Comparison of ENCODE assay signal across 17 cellular contexts in the genomic region with DNA sequence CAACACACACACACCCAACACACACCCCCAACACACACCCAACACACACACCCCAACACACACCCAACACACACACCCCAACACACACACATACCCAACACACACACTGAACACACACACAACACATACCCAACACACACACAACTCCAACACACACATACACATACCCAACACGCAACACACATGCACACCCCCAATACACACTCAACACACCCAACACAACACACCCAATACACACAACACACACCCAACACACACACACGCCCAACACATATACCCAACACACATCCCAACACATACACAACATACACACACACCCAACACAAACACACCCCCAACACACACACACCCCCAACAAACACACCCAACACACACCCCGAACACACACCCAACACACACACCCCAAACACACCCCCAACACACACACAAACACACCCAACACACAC. TPM values are rescaled to one million over a fixed set of nuclear protein-coding genes. Genes with fewer than 3 reads are reported as not detected.
DNase-seq lines count a peak whose midpoint lies in the region; ATAC-seq and TF ChIP-seq lines count a peak whose summit lies in the region.
"Had no signal": no experiment of that assay in that cellular context is flagged by ENCODE, and none has a peak within 500 bp of the region (broad histone marks: within the 10 kb centered on the region; RNA-seq: fewer than 3 reads in every experiment).

No MANE protein-coding gene starts in this region.

- no peaks in the 10 kb centered on the region for H3K36me3 ChIP-seq in GM06990 (ENCODE audit: control insufficient read depth, insufficient read depth, low read length)
- H3K36me3 ChIP-seq: MG63, Peyer's patch had no signal

- DNase-seq in GM06990 (ENCODE audit: extremely low read depth, insufficient read length) (no peak), NCI-H2081 (lab: John Stamatoyannopoulos, UW) (no peak), CD14-positive monocyte (ENCODE audit: low spot score) (no peak)
- DNase-seq in activated CD8-positive, alpha-beta T cell treated with anti-CD3 and anti-CD28 coated beads, Interleukin-2, amount 10 ng/mL, durations not matched to agents 7 days and 5 days: no peak
- no peak for DNase-seq in stimulated activated CD4-positive, alpha-beta T cell treated with anti-CD3 and anti-CD28 coated beads, Interleukin-4, amount 100 ng/mL, for 4 hours
- DNase-seq: CD8-positive, alpha-beta memory T cell; GF-D8; H9; NCI-H1105; NCI-H1930; NCI-H510A; Peyer's patch; SHP77 had no signal

- no peaks in the 10 kb centered on the region for H3K27me3 ChIP-seq in GM06990 (replicated peaks; ENCODE audit: control insufficient read depth, insufficient read depth, low read length)
- H3K27me3 ChIP-seq: MG63, Peyer's patch had no signal

- no peaks in the 10 kb centered on the region for H3K9me3 Mint-ChIP-seq in activated CD8-positive, alpha-beta T cell treated with anti-CD3 and anti-CD28 coated beads, Interleukin-2, amount 10 ng/mL, durations not matched to agents 7 days and 5 days (ENCODE audit: insufficient read depth)
- H3K9me3 Mint-ChIP-seq in CD14-positive monocyte: peaks cover 0 to 8% (median 0%) of the 10 kb centered on the region in 7 donors
- H3K9me3 Mint-ChIP-seq: CD8-positive, alpha-beta memory T cell had no signal

- peak overlapping the region; percentile 7 for H3K4me3 ChIP-seq in GM06990 (replicated peaks; ENCODE audit: low read depth, low read length)
- H3K4me3 ChIP-seq in GM08714 (ENCODE audit: low read length): peak overlapping the region; percentile 37; the same call in 1 of the 2 replicates
- H3K4me3 ChIP-seq: MG63, Peyer's patch had no signal

- CTCF ChIA-PET in activated CD8-positive, alpha-beta T cell treated with anti-CD3 and anti-CD28 coated beads, Interleukin-2, amount 10 ng/mL, durations not matched to agents 7 days and 5 days (lab: Charles Lee): interaction anchor here (1.3 kb wide), 1 partner anchor 11 kb away, joined by 4 read pairs; no protein-coding TSS in a partner anchor

- ATAC-seq in activated CD8-positive, alpha-beta T cell treated with anti-CD3 and anti-CD28 coated beads, Interleukin-2, amount 10 ng/mL, durations not matched to agents 7 days and 5 days: no peak
- peak; percentile 23 for ATAC-seq in esophagus mucosa
- ATAC-seq: SK-N-SH treated with all-trans-retinoic acid at 6 μM for 48 hours had no signal

- no peak overlapping the region for H3K4me3 Mint-ChIP-seq in activated CD8-positive, alpha-beta T cell treated with anti-CD3 and anti-CD28 coated beads, Interleukin-2, amount 10 ng/mL, durations not matched to agents 7 days and 5 days
- no peak overlapping the region for H3K4me3 Mint-ChIP-seq in CD14-positive monocyte

- H3K4me1 Mint-ChIP-seq in activated CD8-positive, alpha-beta T cell treated with anti-CD3 and anti-CD28 coated beads, Interleukin-2, amount 10 ng/mL, durations not matched to agents 7 days and 5 days (ENCODE audit: low read depth): peaks cover 32% of the 10 kb centered on the region
- peaks cover 1% of the 10 kb centered on the region for H3K4me1 Mint-ChIP-seq in CD14-positive monocyte

- TF ChIP-seq CTCF in GM06990 (IDR thresholded peaks at IDR 0.05; ENCODE audit: insufficient read depth, low read length, poor library complexity, severe bottlenecking) (no peak), CD14-positive monocyte (IDR thresholded peaks at IDR 0.05) (no peak)

- H3K27me3 Mint-ChIP-seq in activated CD8-positive, alpha-beta T cell treated with anti-CD3 and anti-CD28 coated beads, Interleukin-2, amount 10 ng/mL, durations not matched to agents 7 days and 5 days (ENCODE audit: low read depth): peaks cover 7% of the 10 kb centered on the region
- H3K27me3 Mint-ChIP-seq in CD14-positive monocyte (ENCODE audit: low read depth in 3 of 3): peaks cover 12 to 33% (median 22%) of the 10 kb centered on the region in 3 donors

- intact Hi-C loops in CD14-positive monocyte (cut with micrococcal nuclease): no loop called here

- peak overlapping the region; percentile 75 for H3K27ac Mint-ChIP-seq in activated CD8-positive, alpha-beta T cell treated with anti-CD3 and anti-CD28 coated beads, Interleukin-2, amount 10 ng/mL, durations not matched to agents 7 days and 5 days
- H3K27ac Mint-ChIP-seq in CD14-positive monocyte: no peak overlapping the region
- H3K27ac Mint-ChIP-seq: H9 had no signal

- POLR2A ChIA-PET in activated CD8-positive, alpha-beta T cell treated with anti-CD3 and anti-CD28 coated beads, Interleukin-2, amount 10 ng/mL, durations not matched to agents 7 days and 5 days (lab: Charles Lee): no interaction called here

- H3K36me3 Mint-ChIP-seq in activated CD8-positive, alpha-beta T cell treated with anti-CD3 and anti-CD28 coated beads, Interleukin-2, amount 10 ng/mL, durations not matched to agents 7 days and 5 days (ENCODE audit: low read depth): peaks cover 3% of the 10 kb centered on the region
- H3K36me3 Mint-ChIP-seq in CD14-positive monocyte: no peaks in the 10 kb centered on the region
- H3K36me3 Mint-ChIP-seq: CD8-positive, alpha-beta memory T cell had no signal

RNA-seq across cellular contexts. Expression of a gene that starts 8.2 kb away (rescaled TPM):
- total RNA-seq in activated CD8-positive, alpha-beta T cell treated with anti-CD3 and anti-CD28 coated beads, Interleukin-2, amount 10 ng/mL, durations not matched to agents 7 days and 5 days: 100 to 1,000 TPM; 114 to 132 TPM
- 82.4 TPM for total RNA-seq in esophagus mucosa
- polyA plus RNA-seq in CD14-positive monocyte: 10 to 100 TPM; 62.7 to 69.5 TPM

RNA-seq across cellular contexts. Expression of a gene that starts 42.0 kb away (rescaled TPM):
- total RNA-seq in activated CD8-positive, alpha-beta T cell treated with anti-CD3 and anti-CD28 coated beads, Interleukin-2, amount 10 ng/mL, durations not matched to agents 7 days and 5 days: not detected
- total RNA-seq in esophagus mucosa: 35.0 TPM
- polyA plus RNA-seq in CD14-positive monocyte: under 1 TPM in 1 of 2 donors, not detected in 1; 0.05 TPM
- total RNA-seq: CD8-positive, alpha-beta memory T cell had no signal
- polyA plus RNA-seq: CD8-positive, alpha-beta memory T cell had no signal

Comparison
In these comparisons a context has a peak if more than half of its experiments do, and no peak if none do; other contexts are left out.
1. RNA of a gene that starts 42.0 kb away (total RNA-seq): 35.0 TPM in esophagus mucosa (single experiment); not detected in activated CD8-positive, alpha-beta T cell treated with anti-CD3 and anti-CD28 coated beads, Interleukin-2, amount 10 ng/mL, durations not matched to agents 7 days and 5 days; every median in the first group is over 10 times any median in the second.